Comparison of ENCODE assay signal across 8 cellular contexts in the genomic region with DNA sequence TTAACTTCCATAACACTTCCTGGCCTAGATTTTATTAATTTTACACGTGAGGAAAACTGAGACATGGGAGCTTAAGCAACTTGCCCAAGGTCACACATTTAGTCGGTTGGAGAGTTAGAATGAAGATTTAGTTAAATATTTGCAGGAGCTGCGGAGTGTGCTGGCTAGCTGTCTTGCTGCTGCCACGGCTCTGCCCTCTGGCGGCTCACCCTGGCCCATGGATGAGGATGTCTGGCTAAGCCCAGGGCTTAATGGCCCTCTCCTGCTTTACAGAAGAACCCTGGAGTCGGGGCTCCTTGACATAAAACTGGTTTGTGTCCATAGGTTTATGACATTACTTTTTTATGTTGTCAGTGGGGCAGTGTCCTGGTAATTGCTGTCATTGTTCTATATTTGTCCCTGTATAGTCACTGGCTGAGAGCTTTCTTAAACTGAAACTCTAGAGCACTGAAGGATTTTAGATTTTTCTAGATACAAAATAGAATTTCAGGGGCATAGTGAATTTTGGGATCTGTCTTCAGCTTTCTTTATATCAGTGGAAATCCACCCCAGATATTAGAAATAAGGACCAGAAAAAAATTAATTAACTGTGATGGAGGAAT.
DNase-seq lines count a peak whose midpoint lies in the region; ATAC-seq and TF ChIP-seq lines count a peak whose summit lies in the region.
"Had no signal": no experiment of that assay in that cellular context is flagged by ENCODE, and none has a peak within 500 bp of the region (broad histone marks: within the 10 kb centered on the region; RNA-seq: fewer than 3 reads in every experiment).

No MANE protein-coding gene starts in this region.

- H3K36me3 ChIP-seq in HCT116 (ENCODE audit: control insufficient read depth in 1 of 2, insufficient read depth in 2 of 2, low read length in 2 of 2), result no peaks in the 10 kb centered on the region

- peaks cover 40 to 43% of the 10 kb centered on the region in 2 experiments for H3K4me1 ChIP-seq in HCT116 (ENCODE audit: control insufficient read depth in 1 of 2, insufficient read depth in 2 of 2, low read length in 2 of 2)
- no peaks in the 10 kb centered on the region for H3K4me1 ChIP-seq in foreskin keratinocyte

- H3K9me3 Mint-ChIP-seq in progenitor cell of endocrine pancreas (ENCODE audit: low read depth), result no peaks in the 10 kb centered on the region

- H3K27me3 ChIP-seq in HCT116 (ENCODE audit: insufficient read depth, low read length) (no peaks in the 10 kb centered on the region), foreskin keratinocyte (peaks cover 4% of the 10 kb centered on the region)

- H3K79me2 ChIP-seq in HCT116 (ENCODE audit: insufficient read depth, low read length), result no peaks in the 10 kb centered on the region

- no peaks in the 10 kb centered on the region for H4K20me1 ChIP-seq in HCT116 (ENCODE audit: insufficient read depth)

- RAD21 ChIA-PET in HCT116 (lab: Charles Lee; ENCODE audit: low non-redundant PET in 1 of 2, low total read pairs in 2 of 2, uncharacterized antibody in 2 of 2, unreplicated experiment in 2 of 2), result interaction anchor here (0.8 to 1.8 kb wide), 4 partner anchors 22 to 204 kb away, joined by 3 to 12 read pairs (median 6); no protein-coding TSS in a partner anchor

- no peaks in the 10 kb centered on the region for H3K9me3 ChIP-seq in HCT116 (ENCODE audit: control insufficient read depth in 1 of 2, insufficient read depth in 1 of 2, low read depth in 1 of 2, low read length in 2 of 2)

- TF ChIP-seq RAD21 in HCT116 (IDR thresholded peaks at IDR 0.05; ENCODE audit: low read depth), result peak; percentile 85

- no peaks in the 10 kb centered on the region for H3K36me3 Mint-ChIP-seq in progenitor cell of endocrine pancreas (ENCODE audit: insufficient read depth)
- H3K36me3 Mint-ChIP-seq: naive B cell had no signal

- intact Hi-C loops in HCT116 (cut with micrococcal nuclease), result loop anchor here (1.0 to 5.0 kb wide), 2 partner anchors 149 to 201 kb away; no protein-coding TSS in a partner anchor

- DNase-seq in HCT116 (ENCODE audit: low read depth, low spot score), result no peak
- DNase-seq in RWPE1 (ENCODE audit: low spot score), result peak; percentile 67
- no peak for DNase-seq in foreskin keratinocyte
- peak; percentile 59 for DNase-seq in progenitor cell of endocrine pancreas (ENCODE audit: low spot score, unreplicated experiment)
- no peak for DNase-seq in activated effector memory CD4-positive, alpha-beta T cell treated with Interleukin-2 at 50 U/mL for 16 hours
- no peak for DNase-seq in NCI-H345 treated with DMSO at 0.1 percent for 48 hours (lab: John Stamatoyannopoulos, UW; ENCODE audit: unreplicated experiment)
- DNase-seq in activated CD4-positive, CD25-positive, alpha-beta regulatory T cell (lab: John Stamatoyannopoulos, UW), result no peak
- DNase-seq: naive B cell had no signal

- ATAC-seq in HCT116 (peak; percentile 69), foreskin keratinocyte (peak; percentile 71)

- no peaks in the 10 kb centered on the region for H3K9me2 ChIP-seq in HCT116 (ENCODE audit: insufficient read depth)

- H3K4me3 Mint-ChIP-seq in progenitor cell of endocrine pancreas (ENCODE audit: low read depth), result no peak overlapping the region
- H3K4me3 Mint-ChIP-seq: naive B cell had no signal

- no peak overlapping the region for H3K4me3 ChIP-seq in HCT116 (replicated peaks in 1 of 2; ENCODE audit: low read depth in 1 of 2, low read length in 2 of 2)

- no peaks in the 10 kb centered on the region for H3K27me3 Mint-ChIP-seq in progenitor cell of endocrine pancreas

- POLR2A ChIA-PET in HCT116 (lab: Charles Lee) (interaction anchor here (0.6 to 1.4 kb wide), 3 partner anchors 109 to 201 kb away, joined by 3 to 5 read pairs (median 5); no protein-coding TSS in a partner anchor), RWPE1 (lab: Yijun Ruan, JAX; ENCODE audit: low non-redundant PET) (no interaction called here)

- H2AFZ ChIP-seq in HCT116 (ENCODE audit: low read depth, low read length, poor library complexity, severe bottlenecking), result peak overlapping the region; percentile 77

- H3K4me2 ChIP-seq in HCT116 (ENCODE audit: low read length), result peak overlapping the region; percentile 57

- H3K9ac ChIP-seq in HCT116 (ENCODE audit: low read length), result no peak overlapping the region

- no peak overlapping the region for H3K27ac Mint-ChIP-seq in progenitor cell of endocrine pancreas

- H3K4me1 Mint-ChIP-seq in progenitor cell of endocrine pancreas (ENCODE audit: low read depth), result peaks cover 5% of the 10 kb centered on the region
- H3K4me1 Mint-ChIP-seq: naive B cell had no signal

- TF ChIP-seq POLR2A in HCT116 (IDR thresholded peaks at IDR 0.05; ENCODE audit: borderline replicate concordance, extremely low read depth, insufficient read depth, insufficient read length), result no peak

- H3K27ac ChIP-seq in HCT116 (ENCODE audit: low read depth, low read length) (no peak overlapping the region), RWPE1 (no peak overlapping the region), foreskin keratinocyte (no peak overlapping the region)

- TF ChIP-seq CTCF in HCT116 (IDR thresholded peaks at IDR 0.05 in 2 of 3, conservative IDR thresholded peaks at IDR 0.05 in 1 of 3; ENCODE audit: borderline replicate concordance in 1 of 3, insufficient read depth in 1 of 3, low read depth in 2 of 3, low read length in 2 of 3) (peak; percentile 72 to 91 (median 78)), RWPE1 (conservative IDR thresholded peaks at IDR 0.05; ENCODE audit: low read depth) (peak; percentile 60), foreskin keratinocyte (conservative IDR thresholded peaks at IDR 0.05) (peak; percentile 62), progenitor cell of endocrine pancreas (IDR thresholded peaks at IDR 0.05; ENCODE audit: unreplicated experiment) (peak; percentile 88)

- CTCF ChIA-PET in HCT116 (lab: Charles Lee) (interaction anchor here (0.9 to 4.7 kb wide), 7 partner anchors 9 to 555 kb away, joined by 3 to 60 read pairs (median 4); no protein-coding TSS in a partner anchor), RWPE1 (lab: Yijun Ruan, JAX) (interaction anchor here (0.6 to 4.7 kb wide), 9 partner anchors 9 to 205 kb away, joined by 3 to 46 read pairs (median 5); a partner anchor contains a TSS)

- BruUV-seq in HCT116 (replicated peaks; lab: Mats Ljungman, UMichigan), result no TSS peak

TF ChIP-seq in HCT116, 20 proteins besides CTCF, POLR2A, EP300 and RAD21:
- TF ChIP-seq YY1 (IDR thresholded peaks at IDR 0.05; ENCODE audit: extremely low read depth, insufficient replicate concordance, low read depth, low read length) (peak; percentile 43), JUND (IDR thresholded peaks at IDR 0.05) (no peak)
- TF ChIP-seq, protein P1, sequence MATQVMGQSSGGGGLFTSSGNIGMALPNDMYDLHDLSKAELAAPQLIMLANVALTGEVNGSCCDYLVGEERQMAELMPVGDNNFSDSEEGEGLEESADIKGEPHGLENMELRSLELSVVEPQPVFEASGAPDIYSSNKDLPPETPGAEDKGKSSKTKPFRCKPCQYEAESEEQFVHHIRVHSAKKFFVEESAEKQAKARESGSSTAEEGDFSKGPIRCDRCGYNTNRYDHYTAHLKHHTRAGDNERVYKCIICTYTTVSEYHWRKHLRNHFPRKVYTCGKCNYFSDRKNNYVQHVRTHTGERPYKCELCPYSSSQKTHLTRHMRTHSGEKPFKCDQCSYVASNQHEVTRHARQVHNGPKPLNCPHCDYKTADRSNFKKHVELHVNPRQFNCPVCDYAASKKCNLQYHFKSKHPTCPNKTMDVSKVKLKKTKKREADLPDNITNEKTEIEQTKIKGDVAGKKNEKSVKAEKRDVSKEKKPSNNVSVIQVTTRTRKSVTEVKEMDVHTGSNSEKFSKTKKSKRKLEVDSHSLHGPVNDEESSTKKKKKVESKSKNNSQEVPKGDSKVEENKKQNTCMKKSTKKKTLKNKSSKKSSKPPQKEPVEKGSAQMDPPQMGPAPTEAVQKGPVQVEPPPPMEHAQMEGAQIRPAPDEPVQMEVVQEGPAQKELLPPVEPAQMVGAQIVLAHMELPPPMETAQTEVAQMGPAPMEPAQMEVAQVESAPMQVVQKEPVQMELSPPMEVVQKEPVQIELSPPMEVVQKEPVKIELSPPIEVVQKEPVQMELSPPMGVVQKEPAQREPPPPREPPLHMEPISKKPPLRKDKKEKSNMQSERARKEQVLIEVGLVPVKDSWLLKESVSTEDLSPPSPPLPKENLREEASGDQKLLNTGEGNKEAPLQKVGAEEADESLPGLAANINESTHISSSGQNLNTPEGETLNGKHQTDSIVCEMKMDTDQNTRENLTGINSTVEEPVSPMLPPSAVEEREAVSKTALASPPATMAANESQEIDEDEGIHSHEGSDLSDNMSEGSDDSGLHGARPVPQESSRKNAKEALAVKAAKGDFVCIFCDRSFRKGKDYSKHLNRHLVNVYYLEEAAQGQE (IDR thresholded peaks at IDR 0.05; ENCODE audit: low read depth), result no peak

Comparison
In these comparisons a context has a peak if more than half of its experiments do, and no peak if none do; other contexts are left out.
1. DNase-seq: peak in RWPE1 (single experiment) and progenitor cell of endocrine pancreas (single experiment); none in HCT116 (single experiment), foreskin keratinocyte (0 of 2), activated effector memory CD4-positive, alpha-beta T cell treated with Interleukin-2 at 50 U/mL for 16 hours (single experiment), NCI-H345 treated with DMSO at 0.1 percent for 48 hours (single experiment) and activated CD4-positive, CD25-positive, alpha-beta regulatory T cell (0 of 4).
2. Peak in every context shown above with its lines, with median percentiles within 50 percentile points of each other: CTCF ChIP-seq.